25 cellular contexts compared by ENCODE assay signal in the genomic region with DNA sequence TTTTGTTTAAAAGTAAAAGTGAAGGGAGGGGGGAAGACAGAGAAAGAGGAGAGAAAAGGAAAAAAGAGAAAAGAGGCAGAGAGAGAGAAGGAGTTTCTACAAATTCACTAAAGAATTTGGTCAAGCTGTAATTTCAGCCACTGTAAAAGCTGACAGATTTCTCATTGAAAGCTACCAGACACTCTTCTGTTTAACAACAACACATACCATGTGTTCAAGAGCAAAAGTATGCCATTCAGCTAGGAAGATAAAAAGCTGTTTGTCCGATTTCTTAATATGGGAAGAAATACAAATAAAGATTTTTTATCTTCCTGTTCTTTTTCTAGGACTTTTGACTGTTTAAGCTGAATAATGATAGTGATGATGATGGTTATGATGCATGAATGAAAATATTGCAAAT.
DNase-seq lines count a peak whose midpoint lies in the region; FAIRE-seq and TF ChIP-seq lines count a peak whose summit lies in the region.
"Had no signal": no experiment of that assay in that cellular context is flagged by ENCODE, and none has a peak within 500 bp of the region (broad histone marks: within the 10 kb centered on the region; RNA-seq: fewer than 3 reads in every experiment).

No MANE protein-coding gene starts in this region.

- no peak overlapping the region for H4K8ac ChIP-seq in mesenchymal stem cell (ENCODE audit: low read length)

- H3K36me3 ChIP-seq in mesenchymal stem cell (ENCODE audit: control insufficient read depth in 1 of 2, insufficient read depth in 2 of 2, low read depth in 1 of 2, low read length in 2 of 2) = no peaks in the 10 kb centered on the region
- H3K36me3 ChIP-seq in thyroid gland = no peaks in the 10 kb centered on the region

- no peak overlapping the region for H2BK5ac ChIP-seq in mesenchymal stem cell (ENCODE audit: low read depth, low read length, poor library complexity, severe bottlenecking)

- H3K18ac ChIP-seq in mesenchymal stem cell (ENCODE audit: low read depth in 1 of 2, low read length in 2 of 2) = no peak overlapping the region

- DNase-seq in EH (ENCODE audit: low read depth) (peak; percentile 4), mesenchymal stem cell (peak; percentile 30), thyroid gland (no peak), NCI-H2029 treated with DMSO at 0.1 percent for 48 hours (lab: John Stamatoyannopoulos, UW) (no peak), GM03348 (ENCODE audit: low spot score) (no peak)
- no peak for DNase-seq in central memory CD4-positive, alpha-beta T cell
- DNase-seq: Caco-2; CD8-positive, alpha-beta T cell; GF-D8; MM.1S; NCI-H1092 treated with DMSO at 0.1 percent for 48 hours; NCI-H1436; NCI-H187; NCI-H524; NCI-H748 treated with DMSO at 0.1 percent for 48 hours; NK-92 treated with Interleukin-12 subunit alpha and Interleukin-12 subunit beta, amount 100 ng/mL, for 24 hours; PC-3; SK-N-SH had no signal

- no peak for TF ChIP-seq POLR2A in thyroid gland (IDR thresholded peaks at IDR 0.05)

- WGBS in mesenchymal stem cell = no CpG with 5 or more reads among the region's 1 CpG
- WGBS in thyroid gland, 2 donors = 16 to 26% methylated on average over 1 of the region's 1 CpG

- intact Hi-C loops in thyroid gland (cut with DNase I) = no loop called here

- no peak overlapping the region for H2BK15ac ChIP-seq in mesenchymal stem cell (ENCODE audit: low read depth, poor library complexity, severe bottlenecking)

- H3K4me3 ChIP-seq in mesenchymal stem cell (ENCODE audit: insufficient read depth in 1 of 2, low read depth in 1 of 2, low read length in 2 of 2) = no peak overlapping the region
- H3K4me3 ChIP-seq in thyroid gland (replicated peaks in 1 of 3) = no peak overlapping the region
- H3K4me3 ChIP-seq: A549 had no signal

- H2AK5ac ChIP-seq in mesenchymal stem cell (ENCODE audit: low read length, severe bottlenecking) = no peak overlapping the region

- H3K27me3 ChIP-seq in mesenchymal stem cell (ENCODE audit: control insufficient read depth in 1 of 2, insufficient read depth in 1 of 2, low read length in 2 of 2) (no peaks in the 10 kb centered on the region), thyroid gland (no peaks in the 10 kb centered on the region)

- no peak overlapping the region for H3K9ac ChIP-seq in mesenchymal stem cell (ENCODE audit: low read length)
- H3K9ac ChIP-seq: KMS-11, SK-N-SH had no signal

- FAIRE-seq in endometrium (lab: Jason Lieb, UNC) = peak; percentile 87
- FAIRE-seq: A549, GM12892, GM19239 had no signal

- no peak overlapping the region for H3K23ac ChIP-seq in mesenchymal stem cell (ENCODE audit: low read length in 2 of 2)

- H4K91ac ChIP-seq in mesenchymal stem cell (ENCODE audit: low read length) = no peak overlapping the region

- no peak overlapping the region for H3K4me2 ChIP-seq in mesenchymal stem cell (ENCODE audit: low read length, poor library complexity, severe bottlenecking)
- H3K4me2 ChIP-seq: A549, KMS-11, SK-N-SH had no signal

- H3K4me1 ChIP-seq in mesenchymal stem cell (ENCODE audit: control insufficient read depth, insufficient read depth, low read depth, low read length) (no peaks in the 10 kb centered on the region), thyroid gland (peaks cover 15 to 20% of the 10 kb centered on the region in 2 donors)
- H3K4me1 ChIP-seq: A549, Caco-2 had no signal

- H2BK120ac ChIP-seq in mesenchymal stem cell (ENCODE audit: low read depth, low read length) = no peak overlapping the region

- H3K4ac ChIP-seq in mesenchymal stem cell (ENCODE audit: low read depth in 1 of 2, low read length in 2 of 2) = no peak overlapping the region

- H3K9me3 ChIP-seq in mesenchymal stem cell (ENCODE audit: control insufficient read depth, low read length) (no peaks in the 10 kb centered on the region), thyroid gland (no peaks in the 10 kb centered on the region)
- H3K9me3 ChIP-seq: A549, Caco-2, SK-N-SH had no signal

- no peak overlapping the region for H3K14ac ChIP-seq in mesenchymal stem cell (ENCODE audit: low read length in 2 of 2)

- no peak overlapping the region for H2BK12ac ChIP-seq in mesenchymal stem cell (ENCODE audit: low read length in 2 of 2)

- H3K79me1 ChIP-seq in mesenchymal stem cell (replicated peaks; ENCODE audit: low read length, poor library complexity, severe bottlenecking) = no peaks in the 10 kb centered on the region

- no peak overlapping the region for H2AFZ ChIP-seq in mesenchymal stem cell (ENCODE audit: low read depth, low read length)

- no peak overlapping the region for H3K27ac ChIP-seq in mesenchymal stem cell (ENCODE audit: low read length, poor library complexity, severe bottlenecking)
- H3K27ac ChIP-seq in thyroid gland = peak overlapping the region; percentile 53 to 76 (median 65)
- H3K27ac ChIP-seq: A549, C4-2B, HL-60, KMS-11 had no signal

- no peak for TF ChIP-seq CTCF in thyroid gland (IDR thresholded peaks at IDR 0.05)

Comparison
In these comparisons a context has a peak if more than half of its experiments do, and no peak if none do; other contexts are left out.
1. DNase-seq: peak in EH (single experiment) and mesenchymal stem cell (single experiment); none in thyroid gland (0 of 2), central memory CD4-positive, alpha-beta T cell (single experiment), NCI-H2029 treated with DMSO at 0.1 percent for 48 hours (single experiment) and GM03348 (single experiment).